ENCODE assay signal across 1 cellular context in the genomic region with DNA sequence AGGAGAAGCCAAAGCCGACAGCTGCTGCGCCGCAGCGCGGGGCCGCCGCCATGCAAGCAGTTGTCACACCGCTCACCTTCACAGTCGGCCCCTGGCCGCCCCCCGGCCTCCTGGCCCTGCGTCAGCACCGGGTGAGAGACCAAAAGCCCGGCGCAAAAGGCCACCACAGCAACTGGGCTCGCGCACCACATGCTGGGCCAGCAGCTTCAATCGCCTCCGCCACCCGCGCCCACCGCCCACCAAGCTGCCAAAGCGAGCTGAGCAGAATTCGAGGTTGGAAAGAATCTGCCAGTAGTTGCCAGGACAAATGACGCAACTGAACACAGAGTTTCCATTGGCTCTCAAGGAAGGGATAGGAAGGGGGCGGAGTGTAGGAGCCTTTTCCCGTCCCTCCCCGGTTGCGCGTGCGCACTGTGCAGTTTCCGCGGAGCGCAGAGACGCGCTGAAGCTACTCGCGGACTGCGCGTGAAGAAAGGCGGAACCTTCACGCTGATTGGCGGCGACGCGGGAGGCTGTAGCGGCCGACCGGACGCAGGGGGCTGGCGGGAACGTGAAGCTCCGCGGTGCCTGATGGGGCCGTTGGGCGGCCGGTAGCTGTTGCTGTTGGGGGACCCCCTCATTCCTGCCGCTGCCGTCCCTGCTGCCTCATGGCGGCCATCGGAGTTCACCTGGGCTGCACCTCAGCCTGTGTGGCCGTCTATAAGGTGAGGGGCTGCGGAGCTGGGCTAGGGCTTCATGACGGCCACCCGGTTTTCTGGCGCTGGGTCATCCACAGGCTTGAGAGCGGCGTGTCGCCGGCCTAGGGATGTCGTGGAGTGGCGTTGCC.
A peak's percentile ranks its signal among the peaks of the same experiment; 100 is the strongest.
TF ChIP-seq lines count a peak whose summit lies in the region.

Gene CDNF (minus strand): TSS at position 282 of the 826 bp plus-strand sequence. CDS start 91 bp downstream, at position 191.
A gene with protein sequence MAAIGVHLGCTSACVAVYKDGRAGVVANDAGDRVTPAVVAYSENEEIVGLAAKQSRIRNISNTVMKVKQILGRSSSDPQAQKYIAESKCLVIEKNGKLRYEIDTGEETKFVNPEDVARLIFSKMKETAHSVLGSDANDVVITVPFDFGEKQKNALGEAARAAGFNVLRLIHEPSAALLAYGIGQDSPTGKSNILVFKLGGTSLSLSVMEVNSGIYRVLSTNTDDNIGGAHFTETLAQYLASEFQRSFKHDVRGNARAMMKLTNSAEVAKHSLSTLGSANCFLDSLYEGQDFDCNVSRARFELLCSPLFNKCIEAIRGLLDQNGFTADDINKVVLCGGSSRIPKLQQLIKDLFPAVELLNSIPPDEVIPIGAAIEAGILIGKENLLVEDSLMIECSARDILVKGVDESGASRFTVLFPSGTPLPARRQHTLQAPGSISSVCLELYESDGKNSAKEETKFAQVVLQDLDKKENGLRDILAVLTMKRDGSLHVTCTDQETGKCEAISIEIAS (plus strand): TSS at position 551 of the 826 bp plus-strand sequence. CDS start 97 bp downstream, at position 648.
A gene with protein sequence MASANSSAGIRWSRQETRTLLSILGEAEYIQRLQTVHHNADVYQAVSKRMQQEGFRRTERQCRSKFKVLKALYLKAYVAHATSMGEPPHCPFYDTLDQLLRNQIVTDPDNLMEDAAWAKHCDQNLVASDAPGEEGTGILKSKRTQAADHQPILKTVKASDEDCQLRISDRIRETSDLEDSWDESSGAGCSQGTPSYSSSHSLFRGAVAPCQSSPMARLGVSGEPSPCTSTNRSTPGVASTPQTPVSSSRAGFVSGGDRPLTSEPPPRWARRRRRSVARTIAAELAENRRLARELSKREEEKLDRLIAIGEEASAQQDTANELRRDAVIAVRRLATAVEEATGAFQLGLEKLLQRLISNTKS (plus strand): TSS at position 551 of the 826 bp plus-strand sequence. CDS start 3,979 bp downstream, outside the sequence.

TF ChIP-seq in HEK293, 187 proteins besides CTCF, POLR2A, EP300 and RAD21 (continued from another document and continues in another):
- 0 out of 2 replicates have a peak, but pooled peaks have one; percentile 7 for TF ChIP-seq KLF1 (tag by site-specific recombination; IDR thresholded peaks at IDR 0.05)
- no peak for TF ChIP-seq ZNF112 (tag by site-specific recombination; IDR thresholded peaks at IDR 0.05)
- TF ChIP-seq, protein P1, sequence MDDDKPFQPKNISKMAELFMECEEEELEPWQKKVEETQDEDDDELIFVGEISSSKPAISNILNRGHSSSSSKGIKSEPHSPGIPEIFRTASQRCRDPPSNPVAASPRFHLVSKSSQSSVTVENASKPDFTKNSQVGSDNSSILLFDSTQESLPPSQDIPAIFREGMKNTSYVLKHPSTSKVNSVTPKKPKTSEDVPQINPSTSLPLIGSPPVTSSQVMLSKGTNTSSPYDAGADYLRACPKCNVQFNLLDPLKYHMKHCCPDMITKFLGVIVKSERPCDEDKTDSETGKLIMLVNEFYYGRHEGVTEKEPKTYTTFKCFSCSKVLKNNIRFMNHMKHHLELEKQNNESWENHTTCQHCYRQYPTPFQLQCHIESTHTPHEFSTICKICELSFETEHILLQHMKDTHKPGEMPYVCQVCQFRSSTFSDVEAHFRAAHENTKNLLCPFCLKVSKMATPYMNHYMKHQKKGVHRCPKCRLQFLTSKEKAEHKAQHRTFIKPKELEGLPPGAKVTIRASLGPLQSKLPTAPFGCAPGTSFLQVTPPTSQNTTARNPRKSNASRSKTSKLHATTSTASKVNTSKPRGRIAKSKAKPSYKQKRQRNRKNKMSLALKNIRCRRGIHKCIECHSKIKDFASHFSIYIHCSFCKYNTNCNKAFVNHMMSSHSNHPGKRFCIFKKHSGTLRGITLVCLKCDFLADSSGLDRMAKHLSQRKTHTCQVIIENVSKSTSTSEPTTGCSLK (tag by site-specific recombination; IDR thresholded peaks at IDR 0.05), result no peak
- 0 out of 2 replicates have a peak, but pooled peaks have one; percentile 51 for TF ChIP-seq ZNF610 (tag by site-specific recombination; IDR thresholded peaks at IDR 0.05; ENCODE audit: borderline replicate concordance)
- TF ChIP-seq GLI2 (tag by site-specific recombination; IDR thresholded peaks at IDR 0.05; ENCODE audit: borderline replicate concordance, low read depth), result no peak
- no peak for TF ChIP-seq ZNF274 (IDR thresholded peaks at IDR 0.05; ENCODE audit: low read length)
- TF ChIP-seq ZNF274 (tag by site-specific recombination; IDR thresholded peaks at IDR 0.05; ENCODE audit: borderline replicate concordance), result no peak
- no peak for TF ChIP-seq ZNF354C (tag by site-specific recombination; IDR thresholded peaks at IDR 0.05; ENCODE audit: borderline replicate concordance, low read depth)
- no peak for TF ChIP-seq GFI1B (tag by site-specific recombination; IDR thresholded peaks at IDR 0.05)
- no peak for TF ChIP-seq ZNF555 (tag by site-specific recombination; conservative IDR thresholded peaks at IDR 0.05)
- TF ChIP-seq ZNF19 (tag by site-specific recombination; IDR thresholded peaks at IDR 0.05; ENCODE audit: low read depth), result no peak
- TF ChIP-seq ZNF138 (tag by site-specific recombination; IDR thresholded peaks at IDR 0.05; ENCODE audit: borderline replicate concordance), result no peak
- no peak for TF ChIP-seq ZNF529 (tag by site-specific recombination; IDR thresholded peaks at IDR 0.05; ENCODE audit: insufficient replicate concordance)
- TF ChIP-seq YY2 (tag by site-specific recombination; IDR thresholded peaks at IDR 0.05), result peak; percentile 64
- no peak for TF ChIP-seq ZNF777 (tag by site-specific recombination; IDR thresholded peaks at IDR 0.05; ENCODE audit: borderline replicate concordance)
- TF ChIP-seq, protein P2, sequence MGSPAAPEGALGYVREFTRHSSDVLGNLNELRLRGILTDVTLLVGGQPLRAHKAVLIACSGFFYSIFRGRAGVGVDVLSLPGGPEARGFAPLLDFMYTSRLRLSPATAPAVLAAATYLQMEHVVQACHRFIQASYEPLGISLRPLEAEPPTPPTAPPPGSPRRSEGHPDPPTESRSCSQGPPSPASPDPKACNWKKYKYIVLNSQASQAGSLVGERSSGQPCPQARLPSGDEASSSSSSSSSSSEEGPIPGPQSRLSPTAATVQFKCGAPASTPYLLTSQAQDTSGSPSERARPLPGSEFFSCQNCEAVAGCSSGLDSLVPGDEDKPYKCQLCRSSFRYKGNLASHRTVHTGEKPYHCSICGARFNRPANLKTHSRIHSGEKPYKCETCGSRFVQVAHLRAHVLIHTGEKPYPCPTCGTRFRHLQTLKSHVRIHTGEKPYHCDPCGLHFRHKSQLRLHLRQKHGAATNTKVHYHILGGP (tag by site-specific recombination; IDR thresholded peaks at IDR 0.05), result no peak
- no peak for TF ChIP-seq ZNF426 (tag by site-specific recombination; IDR thresholded peaks at IDR 0.05)
- no peak for TF ChIP-seq ZNF133 (tag by site-specific recombination; IDR thresholded peaks at IDR 0.05)
- no peak for TF ChIP-seq ZNF211 (tag by site-specific recombination; IDR thresholded peaks at IDR 0.05; ENCODE audit: low read depth)
- TF ChIP-seq, protein P3, sequence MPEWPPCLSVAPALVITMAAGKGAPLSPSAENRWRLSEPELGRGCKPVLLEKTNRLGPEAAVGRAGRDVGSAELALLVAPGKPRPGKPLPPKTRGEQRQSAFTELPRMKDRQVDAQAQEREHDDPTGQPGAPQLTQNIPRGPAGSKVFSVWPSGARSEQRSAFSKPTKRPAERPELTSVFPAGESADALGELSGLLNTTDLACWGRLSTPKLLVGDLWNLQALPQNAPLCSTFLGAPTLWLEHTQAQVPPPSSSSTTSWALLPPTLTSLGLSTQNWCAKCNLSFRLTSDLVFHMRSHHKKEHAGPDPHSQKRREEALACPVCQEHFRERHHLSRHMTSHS (tag by site-specific recombination; IDR thresholded peaks at IDR 0.05), result no peak
- TF ChIP-seq ELK4 (IDR thresholded peaks at IDR 0.05; ENCODE audit: borderline replicate concordance, low read depth, low read length), result no peak
- no peak for TF ChIP-seq ZNF623 (tag by site-specific recombination; IDR thresholded peaks at IDR 0.05)
- TF ChIP-seq ZNF747 (tag by site-specific recombination; IDR thresholded peaks at IDR 0.05), result no peak
- no peak for TF ChIP-seq ZNF221 (tag by site-specific recombination; IDR thresholded peaks at IDR 0.05; ENCODE audit: borderline replicate concordance)
- TF ChIP-seq, protein P4, sequence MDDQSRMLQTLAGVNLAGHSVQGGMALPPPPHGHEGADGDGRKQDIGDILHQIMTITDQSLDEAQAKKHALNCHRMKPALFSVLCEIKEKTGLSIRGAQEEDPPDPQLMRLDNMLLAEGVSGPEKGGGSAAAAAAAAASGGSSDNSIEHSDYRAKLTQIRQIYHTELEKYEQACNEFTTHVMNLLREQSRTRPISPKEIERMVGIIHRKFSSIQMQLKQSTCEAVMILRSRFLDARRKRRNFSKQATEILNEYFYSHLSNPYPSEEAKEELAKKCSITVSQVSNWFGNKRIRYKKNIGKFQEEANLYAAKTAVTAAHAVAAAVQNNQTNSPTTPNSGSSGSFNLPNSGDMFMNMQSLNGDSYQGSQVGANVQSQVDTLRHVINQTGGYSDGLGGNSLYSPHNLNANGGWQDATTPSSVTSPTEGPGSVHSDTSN (CRISPR knock-in tag; IDR thresholded peaks at IDR 0.05), result peak; percentile 23; the same call in 1 of the 2 replicates
- TF ChIP-seq HOXC10 (CRISPR knock-in tag; IDR thresholded peaks at IDR 0.05), result 0 out of 2 replicates have a peak, but pooled peaks have one; percentile 35
- TF ChIP-seq ZSCAN23 (tag by site-specific recombination; IDR thresholded peaks at IDR 0.05), result no peak
- no peak for TF ChIP-seq KLF7 (tag by site-specific recombination; IDR thresholded peaks at IDR 0.05; ENCODE audit: borderline replicate concordance)
- peak; percentile 13; the same call in 1 of the 2 replicates for TF ChIP-seq ZNF660 (tag by site-specific recombination; IDR thresholded peaks at IDR 0.05)
- peak; percentile 58 for TF ChIP-seq ZBTB20 (tag by site-specific recombination; IDR thresholded peaks at IDR 0.05)
- TF ChIP-seq ZIC2 (tag by site-specific recombination; IDR thresholded peaks at IDR 0.05), result peak; percentile 88
- no peak for TF ChIP-seq ZNF664 (tag by site-specific recombination; IDR thresholded peaks at IDR 0.05)
- TF ChIP-seq ZNF23 (tag by site-specific recombination; IDR thresholded peaks at IDR 0.05; ENCODE audit: borderline replicate concordance), result no peak
- no peak for TF ChIP-seq ZNF560 (tag by site-specific recombination; IDR thresholded peaks at IDR 0.05; ENCODE audit: borderline replicate concordance)
- no peak for TF ChIP-seq HOXA7 (CRISPR knock-in tag; IDR thresholded peaks at IDR 0.05; ENCODE audit: borderline replicate concordance)
- TF ChIP-seq ZNF792 (tag by site-specific recombination; IDR thresholded peaks at IDR 0.05), result 0 out of 2 replicates have a peak, but pooled peaks have one; percentile 43
- TF ChIP-seq ZBTB6 (tag by site-specific recombination; IDR thresholded peaks at IDR 0.05), result no peak
- peak; percentile 30; the same call in 1 of the 2 replicates for TF ChIP-seq INSM2 (tag by site-specific recombination; IDR thresholded peaks at IDR 0.05)
- no peak for TF ChIP-seq ZNF266 (tag by site-specific recombination; IDR thresholded peaks at IDR 0.05; ENCODE audit: low read depth)
- TF ChIP-seq ZNF585B (tag by site-specific recombination; IDR thresholded peaks at IDR 0.05), result no peak
- peak; percentile 91 for TF ChIP-seq SCRT2 (tag by site-specific recombination; IDR thresholded peaks at IDR 0.05)
- TF ChIP-seq ZNF391 (tag by site-specific recombination; IDR thresholded peaks at IDR 0.05; ENCODE audit: borderline replicate concordance, low read depth), result peak; percentile 75; the same call in 1 of the 2 replicates
- peak; percentile 75 for TF ChIP-seq ZNF2 (tag by site-specific recombination; IDR thresholded peaks at IDR 0.05)
- peak; percentile 97 for TF ChIP-seq ZNF76 (tag by site-specific recombination; IDR thresholded peaks at IDR 0.05; ENCODE audit: borderline replicate concordance, low read depth)
- no peak for TF ChIP-seq ZFP41 (tag by site-specific recombination; IDR thresholded peaks at IDR 0.05; ENCODE audit: borderline replicate concordance)
- TF ChIP-seq, protein P5, sequence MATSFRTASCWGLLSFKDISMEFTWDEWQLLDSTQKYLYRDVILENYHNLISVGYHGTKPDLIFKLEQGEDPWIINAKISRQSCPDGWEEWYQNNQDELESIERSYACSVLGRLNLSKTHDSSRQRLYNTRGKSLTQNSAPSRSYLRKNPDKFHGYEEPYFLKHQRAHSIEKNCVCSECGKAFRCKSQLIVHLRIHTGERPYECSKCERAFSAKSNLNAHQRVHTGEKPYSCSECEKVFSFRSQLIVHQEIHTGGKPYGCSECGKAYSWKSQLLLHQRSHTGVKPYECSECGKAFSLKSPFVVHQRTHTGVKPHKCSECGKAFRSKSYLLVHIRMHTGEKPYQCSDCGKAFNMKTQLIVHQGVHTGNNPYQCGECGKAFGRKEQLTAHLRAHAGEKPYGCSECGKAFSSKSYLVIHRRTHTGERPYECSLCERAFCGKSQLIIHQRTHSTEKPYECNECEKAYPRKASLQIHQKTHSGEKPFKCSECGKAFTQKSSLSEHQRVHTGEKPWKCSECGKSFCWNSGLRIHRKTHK (tag by site-specific recombination; IDR thresholded peaks at IDR 0.05), result no peak
- TF ChIP-seq ZNF37A (tag by site-specific recombination; IDR thresholded peaks at IDR 0.05), result no peak
